ENCODE assay signal across 8 cellular contexts in the genomic region with DNA sequence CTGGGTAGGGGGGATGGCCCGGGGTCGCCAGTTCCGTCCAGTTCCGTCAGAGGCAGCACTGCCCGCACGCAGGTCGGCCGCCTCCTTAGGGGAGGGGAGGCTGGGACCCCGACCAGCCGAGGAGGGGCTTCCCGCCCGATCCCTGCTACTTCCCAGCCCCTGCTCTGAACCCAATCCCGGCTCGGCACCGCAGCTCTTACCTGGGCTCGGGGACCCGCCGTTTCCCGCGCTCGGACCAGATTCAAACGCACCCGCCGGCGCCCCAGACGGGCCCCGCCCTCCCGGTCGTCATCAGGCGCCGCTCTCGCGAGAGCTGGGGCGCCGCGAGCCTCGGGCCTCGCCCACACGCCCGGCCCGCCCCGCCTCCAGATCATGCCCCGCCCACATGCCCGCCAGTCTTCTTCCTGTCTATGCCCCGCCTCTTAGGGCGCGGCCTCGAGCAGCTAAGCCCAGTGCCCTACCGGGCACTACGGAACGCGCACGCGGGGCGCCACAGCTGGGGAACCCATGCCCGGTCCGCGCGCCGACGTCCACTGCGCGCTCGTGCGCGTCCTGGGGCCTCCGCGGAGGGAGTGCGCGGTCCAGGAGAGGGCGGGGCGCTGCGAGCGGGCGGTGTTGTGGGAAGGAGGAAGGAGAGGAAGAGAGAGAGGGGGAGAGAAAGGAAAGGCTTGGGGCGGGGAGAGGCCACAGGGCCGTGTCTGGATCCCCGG. TPM values are rescaled to one million over a fixed set of nuclear protein-coding genes. Genes with fewer than 3 reads are reported as not detected.
DNase-seq lines count a peak whose midpoint lies in the region; ATAC-seq and TF ChIP-seq lines count a peak whose summit lies in the region.

Gene NCAPG2, minus strand, starts transcription at position 281 of the 710 bp plus-strand sequence. CDS start 2,905 bp downstream, outside the sequence.

- no peaks in the 10 kb centered on the region for H3K36me3 ChIP-seq in kidney epithelial cell (ENCODE audit: control insufficient read depth, insufficient read depth, low read length)

- peak; percentile 97 to 98 for DNase-seq in AML-193 (lab: John Stamatoyannopoulos, UW)
- DNase-seq in NCI-H460 (ENCODE audit: extremely low read depth, low read depth), result peak; percentile 98
- DNase-seq in activated CD4-positive, alpha-beta T cell treated with anti-CD3 and anti-CD28 coated beads for 1 hour, result peak; percentile 96
- DNase-seq in cerebellum (ENCODE audit: low spot score), result peak; percentile 99
- DNase-seq in kidney epithelial cell (ENCODE audit: low read depth), result peak; percentile 93
- peak; percentile 97 to 98 for DNase-seq in stimulated activated CD4-positive, alpha-beta T cell treated with anti-CD3 and anti-CD28 coated beads, Interleukin-15, amount 100 ng/mL, for 48 hours (ENCODE audit: low read depth in 2 of 2)

- H3K27me3 ChIP-seq in kidney epithelial cell (ENCODE audit: control insufficient read depth, insufficient read depth, low read length), result no peaks in the 10 kb centered on the region

- ATAC-seq in GM19043 (IDR thresholded peaks at IDR 0.05; ENCODE audit: low read depth, unreplicated experiment) (peak; percentile 97), HG03378 (IDR thresholded peaks at IDR 0.05; ENCODE audit: unreplicated experiment) (peak; percentile 91)

- no peak for TF ChIP-seq CTCF in kidney epithelial cell (IDR thresholded peaks at IDR 0.05; ENCODE audit: insufficient read depth, low read length, poor library complexity, severe bottlenecking)

- peak within 1 kb of the TSS; percentile 99 for H3K4me3 ChIP-seq in kidney epithelial cell (ENCODE audit: low read depth, low read length)

RNA-seq across cellular contexts. Expression of gene NCAPG2, which starts in this region (rescaled TPM):
- total RNA-seq in NCI-H460 (2014; rRNA removed; shearing (Covaris generic)), result 33.9 and 36.5 TPM in 2 replicates
- 57.7 and 87.0 TPM in 2 replicates for polyA plus RNA-seq in NCI-H460 (2014; cell fraction: nucleus; rRNA removed)
- total RNA-seq in cerebellum, result 21.2 TPM
- 8.5 and 9.2 TPM in 2 replicates for total RNA-seq in kidney epithelial cell

Comparison
In these comparisons a context has a peak if more than half of its experiments do, and no peak if none do; other contexts are left out.
1. Peak in every context shown above with its lines: DNase-seq, ATAC-seq and H3K4me3 ChIP-seq.